27 cellular contexts compared by ENCODE assay signal in the genomic region with DNA sequence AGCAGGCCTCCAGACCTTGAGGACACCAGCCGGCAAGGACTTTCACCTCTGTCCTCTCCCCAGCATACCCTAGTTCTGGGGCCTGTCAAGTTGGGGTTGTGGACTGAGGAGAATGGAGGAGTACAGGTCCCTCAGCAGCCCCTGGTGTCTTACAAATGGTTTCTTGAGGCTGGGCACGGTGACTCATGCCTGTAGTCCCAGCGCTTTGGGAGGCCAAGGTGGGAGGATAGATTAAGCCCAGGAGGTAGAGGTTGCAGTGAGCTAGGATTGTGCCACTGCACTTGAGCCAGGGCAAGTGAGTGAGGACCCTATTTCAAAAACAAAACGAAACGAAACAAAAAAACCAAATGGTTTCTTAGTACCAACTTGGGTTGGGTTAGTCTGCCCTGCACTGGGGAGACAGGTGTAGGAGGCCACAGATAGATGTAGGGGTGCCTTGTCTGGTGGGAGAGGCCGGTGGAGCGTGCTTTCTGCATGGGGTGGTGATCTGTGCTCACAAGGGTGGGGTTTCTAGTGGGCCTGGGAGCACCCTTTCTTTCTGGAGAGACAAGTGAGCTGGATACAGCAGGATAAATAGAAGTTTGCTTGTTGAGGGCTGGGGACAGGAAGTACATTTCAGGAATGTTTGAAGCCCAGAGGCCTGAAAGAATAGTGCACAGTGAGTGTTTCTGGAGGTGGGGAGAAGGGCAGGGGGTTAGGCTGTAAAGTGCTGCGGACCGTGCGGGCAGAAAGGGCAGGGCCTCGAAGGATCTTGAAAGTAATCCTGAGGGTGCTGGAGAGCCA. TPM values are rescaled to one million over a fixed set of nuclear protein-coding genes. Genes with fewer than 3 reads are reported as not detected.
A peak's percentile ranks its signal among the peaks of the same experiment; 100 is the strongest.
DNase-seq lines count a peak whose midpoint lies in the region; ATAC-seq and TF ChIP-seq lines count a peak whose summit lies in the region.
"Had no signal": no experiment of that assay in that cellular context is flagged by ENCODE, and none has a peak within 500 bp of the region (broad histone marks: within the 10 kb centered on the region; RNA-seq: fewer than 3 reads in every experiment).

No MANE protein-coding gene starts in this region.

- H3K27ac ChIP-seq in cingulate gyrus (ENCODE audit: low read depth, low read length): peak overlapping the region; percentile 41
- H3K27ac ChIP-seq: breast epithelium, HL-60, neutrophil, right atrium auricular region, stomach, uterus had no signal

- peak overlapping the region; percentile 35 for H3K4me3 Mint-ChIP-seq in natural killer cell
- peak overlapping the region; percentile 66 for H3K4me3 Mint-ChIP-seq in type B pancreatic cell
- H3K4me3 Mint-ChIP-seq: activated naive CD8-positive, alpha-beta T cell treated with anti-CD3 and anti-CD28 coated beads for 36 hours; activated T-cell treated with anti-CD3 and anti-CD28 coated beads, Interleukin-2, amount 50 U/mL, for 72 hours; T-helper 17 cell had no signal

- no peak for TF ChIP-seq POLR2A in NB4 (IDR thresholded peaks at IDR 0.05; ENCODE audit: extremely low read depth, insufficient read length)

- H3K4me1 Mint-ChIP-seq in natural killer cell (peaks cover 19 to 54% of the 10 kb centered on the region in 2 donors), type B pancreatic cell (ENCODE audit: unreplicated experiment) (peaks cover 63% of the 10 kb centered on the region)

- H3K27ac Mint-ChIP-seq in natural killer cell: peak overlapping the region in 1 of 2 donors; percentile 39
- peak overlapping the region; percentile 58 for H3K27ac Mint-ChIP-seq in type B pancreatic cell
- H3K27ac Mint-ChIP-seq: activated naive CD8-positive, alpha-beta T cell treated with anti-CD3 and anti-CD28 coated beads for 36 hours; activated T-cell treated with anti-CD3 and anti-CD28 coated beads, Interleukin-2, amount 50 U/mL, for 72 hours; T-helper 17 cell had no signal

- no peak for ATAC-seq in natural killer cell
- no peak for ATAC-seq in GM18870 (IDR thresholded peaks at IDR 0.05; ENCODE audit: unreplicated experiment)
- no peak for ATAC-seq in HG03378 (IDR thresholded peaks at IDR 0.05; ENCODE audit: unreplicated experiment)
- ATAC-seq: T-helper 17 cell had no signal

- DNase-seq in NB4 (ENCODE audit: low read depth) (peak; percentile 36), natural killer cell (no peak), type B pancreatic cell (ENCODE audit: extremely low spot score, unreplicated experiment) (no peak), NOMO-1 treated with DMSO at 0.1 percent for 48 hours (lab: John Stamatoyannopoulos, UW; ENCODE audit: unreplicated experiment) (no peak)
- DNase-seq: activated CD4-positive, CD25-positive, alpha-beta regulatory T cell; activated naive CD8-positive, alpha-beta T cell treated with anti-CD3 and anti-CD28 coated beads for 36 hours; activated T-cell treated with anti-CD3 and anti-CD28 coated beads, Interleukin-2, amount 50 U/mL, for 72 hours; AML-193; GDM1; H7; KBM-7; NCI-H1048; NCI-H2107; NCI-H526; OCI-M1; SIG-M5; stomach; T-helper 17 cell; uterus had no signal

- H3K9me3 Mint-ChIP-seq in natural killer cell: no peaks in the 10 kb centered on the region
- H3K9me3 Mint-ChIP-seq in type B pancreatic cell: no peaks in the 10 kb centered on the region
- H3K9me3 Mint-ChIP-seq: activated naive CD8-positive, alpha-beta T cell treated with anti-CD3 and anti-CD28 coated beads for 36 hours; activated T-cell treated with anti-CD3 and anti-CD28 coated beads, Interleukin-2, amount 50 U/mL, for 72 hours had no signal

- no peak overlapping the region for H3K4me3 ChIP-seq in NB4 (ENCODE audit: low read depth, low read length)
- H3K4me3 ChIP-seq: breast epithelium, right atrium auricular region, stomach, uterus had no signal

- TF ChIP-seq CTCF in NB4 (IDR thresholded peaks at IDR 0.05; ENCODE audit: low read depth, low read length) (no peak), natural killer cell (IDR thresholded peaks at IDR 0.05) (no peak), type B pancreatic cell (conservative IDR thresholded peaks at IDR 0.05) (peak; percentile 32)

- H3K36me3 Mint-ChIP-seq in natural killer cell (no peaks in the 10 kb centered on the region), type B pancreatic cell (no peaks in the 10 kb centered on the region)
- H3K36me3 Mint-ChIP-seq: activated naive CD8-positive, alpha-beta T cell treated with anti-CD3 and anti-CD28 coated beads for 36 hours had no signal

- H3K27me3 Mint-ChIP-seq in natural killer cell (ENCODE audit: low read depth in 2 of 2): peaks cover 0 to 12% of the 10 kb centered on the region in 2 donors
- H3K27me3 Mint-ChIP-seq in type B pancreatic cell: peaks cover 46% of the 10 kb centered on the region

- intact Hi-C loops in natural killer cell (cut with micrococcal nuclease): no loop called here

RNA-seq across cellular contexts. Expression of a gene that starts 37.7 kb away (rescaled TPM):
- total RNA-seq in natural killer cell: 1 to 10 TPM; 1.3 to 2.5 (median 1.3) TPM
- total RNA-seq in type B pancreatic cell (ENCODE audit: low replicate concordance): 0.19 and 0.27 TPM in 2 replicates
- total RNA-seq: activated naive CD8-positive, alpha-beta T cell treated with anti-CD3 and anti-CD28 coated beads for 36 hours; activated T-cell treated with anti-CD3 and anti-CD28 coated beads, Interleukin-2, amount 50 U/mL, for 72 hours; dermis microvascular lymphatic vessel endothelial cell had no signal
